In genomic region chr3:179299316-179299715, GRCh38 we compare ENCODE assay signal across 24 cellular contexts. TPM values are rescaled to one million over a fixed set of nuclear protein-coding genes. Genes with fewer than 3 reads are reported as not detected.
DNase-seq lines count a peak whose midpoint lies in the region; FAIRE-seq and TF ChIP-seq lines count a peak whose summit lies in the region.
"Had no signal": no experiment of that assay in that cellular context is flagged by ENCODE, and none has a peak within 500 bp of the region (broad histone marks: within the 10 kb centered on the region; RNA-seq: fewer than 3 reads in every experiment).

No MANE protein-coding gene starts in this region.

- H4K8ac ChIP-seq in H1 (ENCODE audit: extremely low read depth, insufficient read depth, low read length) = no peak overlapping the region

- TF ChIP-seq EP300 in H1 (IDR thresholded peaks at IDR 0.05; ENCODE audit: borderline replicate concordance in 1 of 2, low read depth in 2 of 2, low read length in 2 of 2) = no peak
- TF ChIP-seq EP300 in esophagus muscularis mucosa (IDR thresholded peaks at IDR 0.05) = no peak

- H4K20me1 ChIP-seq in OCI-LY3 (ENCODE audit: insufficient read depth, low read length) (no peaks in the 10 kb centered on the region), H1 (replicated peaks in 1 of 2; ENCODE audit: control insufficient read depth in 1 of 2, insufficient read depth in 2 of 2, low read length in 2 of 2) (no peaks in the 10 kb centered on the region)
- H4K20me1 ChIP-seq: BLaER1 had no signal

- no peak overlapping the region for H2BK15ac ChIP-seq in H1 (ENCODE audit: low read length)

- intact Hi-C loops in esophagus muscularis mucosa (cut with DNase I) = no loop called here

- TF ChIP-seq POLR2A in H1 (IDR thresholded peaks at IDR 0.05; ENCODE audit: control extremely low read depth in 1 of 2, low read depth in 2 of 2, low read length in 2 of 2) (no peak), esophagus muscularis mucosa (IDR thresholded peaks at IDR 0.05; ENCODE audit: low read depth) (no peak)

- H3K4me1 ChIP-seq in HEK293 (ENCODE audit: control insufficient read depth, insufficient read depth, low read length) (no peaks in the 10 kb centered on the region), OCI-LY3 (ENCODE audit: low read length) (peaks cover 16% of the 10 kb centered on the region), H1 (replicated peaks in 1 of 4; ENCODE audit: control insufficient read depth in 3 of 4, insufficient read depth in 4 of 4, low read length in 3 of 4) (no peaks in the 10 kb centered on the region), esophagus muscularis mucosa (no peaks in the 10 kb centered on the region)
- H3K4me1 ChIP-seq: BE2C, BLaER1 had no signal

- no peak overlapping the region for H3K4me3 ChIP-seq in HEK293 (ENCODE audit: low read depth, low read length)
- H3K4me3 ChIP-seq in OCI-LY3 (ENCODE audit: low read length) = no peak overlapping the region
- H3K4me3 ChIP-seq in H1 (ENCODE audit: extremely low read depth in 1 of 4, insufficient read depth in 2 of 4, low read depth in 3 of 4, low read length in 4 of 4) = no peak overlapping the region
- no peak overlapping the region for H3K4me3 ChIP-seq in esophagus muscularis mucosa
- H3K4me3 ChIP-seq: BLaER1, GM12878 had no signal

- H3K9ac ChIP-seq in OCI-LY3 (ENCODE audit: low read length) (no peak overlapping the region), H1 (replicated peaks in 1 of 4; ENCODE audit: extremely low read depth in 1 of 4, low read depth in 3 of 4, low read length in 3 of 4) (no peak overlapping the region)
- H3K9ac ChIP-seq: BLaER1 had no signal

- no peak overlapping the region for H2BK12ac ChIP-seq in H1 (ENCODE audit: low read depth, low read length)

- H3K4me2 ChIP-seq in OCI-LY3 (ENCODE audit: low read length) (0 out of 2 replicates have a peak overlapping the region, but pooled peaks have one; percentile 35), H1 (ENCODE audit: insufficient read depth in 1 of 2, low read depth in 2 of 2, low read length in 2 of 2) (no peak overlapping the region)
- H3K4me2 ChIP-seq: BLaER1 had no signal

- 82% methylated on average over 2 of the region's 2 CpGs; no CpG with 5 or more reads in 1 of the 2 experiments for WGBS in H1 (ENCODE audit: extremely low coverage in 1 of 2, insufficient coverage in 1 of 2, insufficient read length in 1 of 2, insufficient replicate concordance in 2 of 2, low coverage in 1 of 2, low lambda C conversion rate in 2 of 2, missing lambda C conversion rate in 1 of 2), 2 experiments
- WGBS in esophagus muscularis mucosa = 88% methylated on average over 2 of the region's 2 CpGs

- no peak overlapping the region for H2AFZ ChIP-seq in OCI-LY3 (ENCODE audit: low read depth, low read length)
- no peak overlapping the region for H2AFZ ChIP-seq in H1 (ENCODE audit: low read length)

- no peak for TF ChIP-seq CTCF in HEK293 (tag by site-specific recombination; IDR thresholded peaks at IDR 0.05)
- no peak for TF ChIP-seq CTCF in OCI-LY3 (IDR thresholded peaks at IDR 0.05; ENCODE audit: low read depth, low read length)
- TF ChIP-seq CTCF in H1 (IDR thresholded peaks at IDR 0.05; ENCODE audit: control extremely low read depth in 1 of 3, insufficient read depth in 1 of 3, low read depth in 1 of 3, low read length in 3 of 3) = no peak
- TF ChIP-seq CTCF in esophagus muscularis mucosa (IDR thresholded peaks at IDR 0.05) = no peak

- TF ChIP-seq RAD21 in H1 (IDR thresholded peaks at IDR 0.05 in 1 of 2, conservative IDR thresholded peaks at IDR 0.05 in 1 of 2; ENCODE audit: low read depth in 2 of 2, low read length in 2 of 2) = no peak

- H3K9me3 ChIP-seq in HEK293 (ENCODE audit: control insufficient read depth, insufficient read depth, low read depth, low read length) (no peaks in the 10 kb centered on the region), OCI-LY3 (ENCODE audit: insufficient read depth, low read length) (no peaks in the 10 kb centered on the region), H1 (ENCODE audit: insufficient read depth in 2 of 2, low read depth in 1 of 2, low read length in 1 of 2) (no peaks in the 10 kb centered on the region), esophagus muscularis mucosa (peaks cover 0 to 7% (median 2%) of the 10 kb centered on the region in 4 donors)
- H3K9me3 ChIP-seq: BE2C had no signal

- CTCF ChIA-PET in HEK293 (lab: Yijun Ruan, JAX) (interaction anchor here (0.6 to 1.1 kb wide), 2 partner anchors 27 to 83 kb away, joined by 3 read pairs; no protein-coding TSS in a partner anchor), H1 (lab: Charles Lee; ENCODE audit: partially characterized antibody) (interaction anchor here (1.3 kb wide), 1 partner anchor 16 kb away, joined by 4 read pairs; no protein-coding TSS in a partner anchor)

- H3K27me3 ChIP-seq in OCI-LY3 (ENCODE audit: low read depth, low read length) (peaks cover 5% of the 10 kb centered on the region), H1 (replicated peaks in 1 of 4; ENCODE audit: control insufficient read depth in 3 of 4, extremely low read depth in 1 of 4, insufficient read depth in 3 of 4, low read length in 3 of 4) (no peaks in the 10 kb centered on the region), esophagus muscularis mucosa (no peaks in the 10 kb centered on the region)
- H3K27me3 ChIP-seq: BLaER1 had no signal

- no peak overlapping the region for H3K23ac ChIP-seq in H1 (ENCODE audit: insufficient read length)

- FAIRE-seq in H1 (lab: Jason Lieb, UNC) = no peak
- FAIRE-seq: A204.1, GM12878, GM18507 had no signal

- H4K91ac ChIP-seq in H1 (replicated peaks; ENCODE audit: insufficient read length, low read length) = no peak overlapping the region

- POLR2A ChIA-PET in HEK293 (lab: Yijun Ruan, JAX) = no interaction called here
- POLR2A ChIA-PET in H1 (lab: Charles Lee; ENCODE audit: partially characterized antibody) = no interaction called here

- no peak overlapping the region for H3K4ac ChIP-seq in H1 (replicated peaks; ENCODE audit: insufficient read length, low read depth, low read length)

- H3K18ac ChIP-seq in H1 (ENCODE audit: extremely low read depth, low read length) = no peak overlapping the region

- H3K36me3 ChIP-seq in HEK293 (ENCODE audit: control insufficient read depth in 2 of 2, insufficient read depth in 1 of 2, low read length in 2 of 2) (no peaks in the 10 kb centered on the region), OCI-LY3 (replicated peaks; ENCODE audit: low read depth, low read length) (no peaks in the 10 kb centered on the region), H1 (ENCODE audit: control insufficient read depth in 2 of 4, insufficient read depth in 4 of 4, low read length in 3 of 4) (no peaks in the 10 kb centered on the region), esophagus muscularis mucosa (no peaks in the 10 kb centered on the region)
- H3K36me3 ChIP-seq: BE2C, BLaER1 had no signal

- no peak overlapping the region for H3K56ac ChIP-seq in H1 (replicated peaks; ENCODE audit: insufficient read length, low read depth, low read length)

- H3K79me2 ChIP-seq in OCI-LY3 (ENCODE audit: low read length) (no peaks in the 10 kb centered on the region), H1 (ENCODE audit: control insufficient read depth in 1 of 2, insufficient read depth in 2 of 2, low read length in 2 of 2) (no peaks in the 10 kb centered on the region)

- H2BK120ac ChIP-seq in H1 (replicated peaks; ENCODE audit: low read depth, low read length) = no peak overlapping the region

- H3K14ac ChIP-seq in H1 (ENCODE audit: insufficient read length) = no peak overlapping the region

- no peak overlapping the region for H2AK5ac ChIP-seq in H1 (ENCODE audit: low read depth, low read length)

- no peak overlapping the region for H2BK5ac ChIP-seq in H1 (ENCODE audit: low read depth, low read length)

- H3K27ac ChIP-seq in HEK293 (ENCODE audit: extremely low read depth, low read depth, low read length) (no peak overlapping the region), OCI-LY3 (ENCODE audit: low read length) (no peak overlapping the region), H1 (ENCODE audit: low read depth, low read length) (no peak overlapping the region), esophagus muscularis mucosa (replicated peaks in 1 of 4) (no peak overlapping the region)
- H3K27ac ChIP-seq: BLaER1 had no signal

- H3K79me1 ChIP-seq in H1 (ENCODE audit: low read depth, low read length) = no peaks in the 10 kb centered on the region

- H4K5ac ChIP-seq in H1 (ENCODE audit: insufficient read length, low read depth, low read length) = no peak overlapping the region

- no peaks in the 10 kb centered on the region for H3K23me2 ChIP-seq in H1 (ENCODE audit: low read depth, low read length)

- H2BK20ac ChIP-seq in H1 (ENCODE audit: low read length) = no peak overlapping the region

- no peak for DNase-seq in H1 (ENCODE audit: low read depth in 1 of 2, low spot score in 2 of 2)
- DNase-seq in esophagus muscularis mucosa (ENCODE audit: extremely low spot score) = no peak
- DNase-seq in activated T-cell treated with anti-CD3 and anti-CD28 coated beads, Interleukin-2, amount 50 U/mL, for 1 hour = no peak
- DNase-seq: 8988T; ACHN; BE2C; C1 segment of cervical spinal cord; CD4-positive, alpha-beta memory T cell; CD4-positive, CD25-positive, alpha-beta regulatory T cell; CD8-positive, alpha-beta memory T cell; COR-L47; DMS 273 treated with DMSO at 0.1 percent for 48 hours; DMS153; DMS53; DMS79; DND-41; EL; GDM1 had no signal

RNA-seq across cellular contexts. Expression of gene ZNF639, which starts 23.5 kb away (rescaled TPM):
- total RNA-seq in H1 (2021; fragmentation: NEBNext Ultra II Directional; extraction: Animal tissue kit (Norgen Biotek cat#: 25700)) = 41.4 and 43.0 TPM in 2 replicates
- 8.1 and 9.1 TPM in 2 replicates for polyA plus RNA-seq in H1 (2011; rRNA removed)
- 11.8 TPM for polyA plus RNA-seq in H1 (2011; cell fraction: cytosol; rRNA removed)
- 5.7 TPM for polyA plus RNA-seq in H1 (2011; cell fraction: nucleus; rRNA removed)
- 18.4 to 29.8 TPM (median 22.9 TPM) in 4 replicates for polyA plus RNA-seq in H1 (2012, experiment 1 of 2)
- polyA plus RNA-seq in H1 (2012, experiment 2 of 2) = 4.6 TPM
- polyA plus RNA-seq in H1 (2013, experiment 1 of 2) = 27.8 TPM
- polyA plus RNA-seq in H1 (2013, experiment 2 of 2) = 28.6 TPM
- 11.7 and 19.4 TPM in 2 replicates for polyA minus RNA-seq in H1 (2011; rRNA and poly(A)+ RNA removed)
- 10.8 TPM for polyA minus RNA-seq in H1 (2011; cell fraction: cytosol; rRNA and poly(A)+ RNA removed)
- polyA minus RNA-seq in H1 (2011; cell fraction: nucleus; rRNA and poly(A)+ RNA removed) = 11.3 TPM
- total RNA-seq in esophagus muscularis mucosa = 10 to 100 TPM; 50.0 to 78.2 (median 58.8) TPM

RNA-seq across cellular contexts. Expression of gene MFN1, which starts 48.2 kb away (rescaled TPM):
- 34.7 and 35.6 TPM in 2 replicates for total RNA-seq in H1 (2021; fragmentation: NEBNext Ultra II Directional; extraction: Animal tissue kit (Norgen Biotek cat#: 25700))
- 5.7 and 9.1 TPM in 2 replicates for polyA plus RNA-seq in H1 (2011; rRNA removed)
- polyA plus RNA-seq in H1 (2011; cell fraction: cytosol; rRNA removed) = 12.2 TPM
- polyA plus RNA-seq in H1 (2011; cell fraction: nucleus; rRNA removed) = 7.1 TPM
- polyA plus RNA-seq in H1 (2012, experiment 1 of 2) = 12.7 to 27.6 TPM (median 14.9 TPM) in 4 replicates
- polyA plus RNA-seq in H1 (2012, experiment 2 of 2) = 0.89 TPM
- polyA plus RNA-seq in H1 (2013, experiment 1 of 2) = 13.3 TPM
- polyA plus RNA-seq in H1 (2013, experiment 2 of 2) = 11.6 TPM
- 22.5 and 29.1 TPM in 2 replicates for polyA minus RNA-seq in H1 (2011; rRNA and poly(A)+ RNA removed)
- polyA minus RNA-seq in H1 (2011; cell fraction: cytosol; rRNA and poly(A)+ RNA removed) = 9.0 TPM
- 22.4 TPM for polyA minus RNA-seq in H1 (2011; cell fraction: nucleus; rRNA and poly(A)+ RNA removed)
- 10 to 100 TPM; 32.8 to 48.6 (median 37.3) TPM for total RNA-seq in esophagus muscularis mucosa

RNA-seq across cellular contexts. Expression of gene KCNMB3, which starts 48.4 kb away (rescaled TPM):
- 1.9 and 2.0 TPM in 2 replicates for total RNA-seq in H1 (2021; fragmentation: NEBNext Ultra II Directional; extraction: Animal tissue kit (Norgen Biotek cat#: 25700))
- polyA plus RNA-seq in H1 (2011; rRNA removed) = 1.7 TPM in 2 replicates
- 1.8 TPM for polyA plus RNA-seq in H1 (2011; cell fraction: cytosol; rRNA removed)
- 4.4 TPM for polyA plus RNA-seq in H1 (2011; cell fraction: nucleus; rRNA removed)
- 2.2 to 3.5 TPM (median 2.4 TPM) in 4 replicates for polyA plus RNA-seq in H1 (2012, experiment 1 of 2)
- polyA plus RNA-seq in H1 (2012, experiment 2 of 2) = 0.07 TPM
- 1.4 TPM for polyA plus RNA-seq in H1 (2013, experiment 1 of 2)
- 1.5 TPM for polyA plus RNA-seq in H1 (2013, experiment 2 of 2)
- 1.9 and 3.5 TPM in 2 replicates for polyA minus RNA-seq in H1 (2011; rRNA and poly(A)+ RNA removed)
- polyA minus RNA-seq in H1 (2011; cell fraction: cytosol; rRNA and poly(A)+ RNA removed) = 0.66 TPM
- 6.8 TPM for polyA minus RNA-seq in H1 (2011; cell fraction: nucleus; rRNA and poly(A)+ RNA removed)
- total RNA-seq in esophagus muscularis mucosa = 1 to 10 TPM; 1.3 to 4.1 (median 2.9) TPM
- polyA plus RNA-seq: CD8-positive, alpha-beta memory T cell had no signal
